17 cellular contexts compared by ENCODE assay signal in genomic region chr15:37084602-37085001, GRCh38. TPM values are rescaled to one million over a fixed set of nuclear protein-coding genes. Genes with fewer than 3 reads are reported as not detected.
"Had no signal": no experiment of that assay in that cellular context is flagged by ENCODE, and none has a peak within 500 bp of the region (broad histone marks: within the 10 kb centered on the region; RNA-seq: fewer than 3 reads in every experiment).

No MANE protein-coding gene starts in this region.

- H3K36me3 Mint-ChIP-seq: memory B cell; stimulated activated memory B cell treated with anti-CD40 and anti-IgM and Interleukin-4, amounts not matched to agents 10 μg/mL and 1 μg/mL and 100 μg/mL, for 72 hours had no signal

- H3K4me1 Mint-ChIP-seq: activated CD4-positive, alpha-beta memory T cell treated with anti-CD3 and anti-CD28 coated beads, Interleukin-2, amount 10 ng/mL, durations not matched to agents 7 days and 5 days; stimulated activated memory B cell treated with anti-CD40 and anti-IgM and Interleukin-4, amounts not matched to agents 10 μg/mL and 1 μg/mL and 100 μg/mL, for 72 hours; T-helper 17 cell had no signal

- H3K9me3 ChIP-seq: heart left ventricle, tibial nerve, vagina had no signal

- ATAC-seq: stimulated activated memory B cell treated with anti-CD40 and anti-IgM and Interleukin-4, amounts not matched to agents 10 μg/mL and 1 μg/mL and 100 μg/mL, for 72 hours; T-helper 17 cell had no signal

- H3K27ac ChIP-seq: tibial nerve, vagina had no signal

- H3K27me3 ChIP-seq: heart left ventricle, vagina had no signal

- DNase-seq: activated CD4-positive, alpha-beta memory T cell treated with anti-CD3 and anti-CD28 coated beads, Interleukin-2, amount 10 ng/mL, durations not matched to agents 7 days and 5 days; activated CD4-positive, alpha-beta T cell treated with anti-CD3 and anti-CD28 coated beads for 4 hours; activated effector memory CD4-positive, alpha-beta T cell treated with Interleukin-2 at 50 U/mL for 16 hours; activated naive CD4-positive, alpha-beta T cell treated with anti-CD3 and anti-CD28 coated beads, Interleukin-2, amount 50 U/mL, for 16 hours; activated T-cell treated with anti-CD3 and anti-CD28 coated beads, Interleukin-2, amount 50 U/mL, for 24 hours; central memory CD4-positive, alpha-beta T cell; cortex of kidney; effector CD8-positive, alpha-beta T cell; heart left ventricle; left cardiac atrium; nephron progenitor cell; stimulated activated CD4-positive, alpha-beta T cell treated with anti-CD3 and anti-CD28 coated beads, Interleukin-2, amount 100 ng/mL, for 48 hours; T-helper 17 cell had no signal

- H3K4me3 ChIP-seq: heart left ventricle, tibial nerve, vagina had no signal

- H3K9me3 Mint-ChIP-seq: activated CD4-positive, alpha-beta memory T cell treated with anti-CD3 and anti-CD28 coated beads, Interleukin-2, amount 10 ng/mL, durations not matched to agents 7 days and 5 days; activated T-cell treated with anti-CD3 and anti-CD28 coated beads, Interleukin-2, amount 50 U/mL, for 24 hours; memory B cell; nephron progenitor cell; stimulated activated memory B cell treated with anti-CD40 and anti-IgM and Interleukin-4, amounts not matched to agents 10 μg/mL and 1 μg/mL and 100 μg/mL, for 72 hours had no signal

- H3K4me3 Mint-ChIP-seq: activated CD4-positive, alpha-beta memory T cell treated with anti-CD3 and anti-CD28 coated beads, Interleukin-2, amount 10 ng/mL, durations not matched to agents 7 days and 5 days; activated T-cell treated with anti-CD3 and anti-CD28 coated beads, Interleukin-2, amount 50 U/mL, for 24 hours; memory B cell; nephron progenitor cell; stimulated activated memory B cell treated with anti-CD40 and anti-IgM and Interleukin-4, amounts not matched to agents 10 μg/mL and 1 μg/mL and 100 μg/mL, for 72 hours; T-helper 17 cell had no signal

- H3K27ac Mint-ChIP-seq: activated CD4-positive, alpha-beta memory T cell treated with anti-CD3 and anti-CD28 coated beads, Interleukin-2, amount 10 ng/mL, durations not matched to agents 7 days and 5 days; activated T-cell treated with anti-CD3 and anti-CD28 coated beads, Interleukin-2, amount 50 U/mL, for 24 hours; memory B cell; nephron progenitor cell; stimulated activated memory B cell treated with anti-CD40 and anti-IgM and Interleukin-4, amounts not matched to agents 10 μg/mL and 1 μg/mL and 100 μg/mL, for 72 hours; T-helper 17 cell had no signal

RNA-seq across cellular contexts. Expression of gene MEIS2, which starts 15.7 kb away (rescaled TPM):
- total RNA-seq: activated CD4-positive, alpha-beta memory T cell treated with anti-CD3 and anti-CD28 coated beads, Interleukin-2, amount 10 ng/mL, durations not matched to agents 7 days and 5 days; T-helper 17 cell had no signal
